ENCODE assay signal across 10 cellular contexts in the genomic region with DNA sequence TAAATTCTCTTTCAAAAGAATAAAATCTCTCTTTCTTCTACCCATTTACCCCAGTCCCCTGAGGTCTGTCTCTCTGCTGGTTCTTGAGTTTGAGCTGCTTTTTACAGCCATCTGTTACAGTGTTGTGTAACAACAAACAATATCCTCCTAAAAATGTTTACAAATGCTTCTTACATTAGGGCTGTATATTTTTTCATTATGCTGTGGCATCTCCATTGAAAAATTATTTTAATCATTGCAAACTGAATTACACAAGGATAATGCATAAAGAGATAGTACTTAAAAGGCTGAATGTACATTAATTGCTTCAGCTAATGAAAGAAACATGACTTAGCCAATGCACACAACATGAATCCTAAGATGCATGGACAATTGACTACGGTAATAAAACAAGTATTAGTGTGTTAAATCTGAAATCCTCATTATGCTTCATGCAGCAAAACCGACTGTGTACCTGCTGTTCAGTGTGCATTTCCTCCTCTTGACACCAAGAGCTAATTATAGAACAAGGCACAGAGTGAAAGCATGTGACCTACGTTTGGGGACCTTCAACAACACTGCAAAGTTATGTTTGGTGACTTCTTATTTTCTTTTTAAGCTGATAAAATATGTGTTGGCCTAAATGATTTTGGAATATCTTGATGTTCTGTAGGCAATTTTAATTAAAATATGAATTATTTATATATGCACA.
DNase-seq lines count a peak whose midpoint lies in the region; ATAC-seq and TF ChIP-seq lines count a peak whose summit lies in the region.
"Had no signal": no experiment of that assay in that cellular context is flagged by ENCODE, and none has a peak within 500 bp of the region (broad histone marks: within the 10 kb centered on the region; RNA-seq: fewer than 3 reads in every experiment).

No MANE protein-coding gene starts in this region.

- H4K20me1 ChIP-seq in OCI-LY1 (ENCODE audit: insufficient read depth, low read length) (no peaks in the 10 kb centered on the region), PC-3 (ENCODE audit: low read length) (no peaks in the 10 kb centered on the region)

- H3K27me3 Mint-ChIP-seq in CD14-positive monocyte (ENCODE audit: low read depth in 3 of 3), result no peaks in the 10 kb centered on the region

- no peaks in the 10 kb centered on the region for H3K9me3 Mint-ChIP-seq in CD14-positive monocyte
- H3K9me3 Mint-ChIP-seq: T-helper 1 cell treated with Interleukin-12 subunit alpha and Interleukin-12 subunit beta and Interleukin-4 antibody, amounts not matched to agents 30 μg/mL and 1 μg/mL, for 36 hours had no signal

- no peaks in the 10 kb centered on the region for H3K27me3 ChIP-seq in OCI-LY1 (ENCODE audit: insufficient read depth, low read length)
- H3K27me3 ChIP-seq in PC-3 (ENCODE audit: low read length), result no peaks in the 10 kb centered on the region

- H2AFZ ChIP-seq in OCI-LY1 (ENCODE audit: low read length), result peak overlapping the region; percentile 98
- H2AFZ ChIP-seq in PC-3 (ENCODE audit: low read length), result no peak overlapping the region

- H3K9me3 ChIP-seq in OCI-LY1 (ENCODE audit: low read length) (no peaks in the 10 kb centered on the region), PC-3 (ENCODE audit: low read length) (no peaks in the 10 kb centered on the region)

- intact Hi-C loops in PC-3 (cut with micrococcal nuclease), result no loop called here
- intact Hi-C loops in CD14-positive monocyte (cut with micrococcal nuclease), result no loop called here

- H3K4me2 ChIP-seq in OCI-LY1 (ENCODE audit: low read length) (peak overlapping the region; percentile 44), PC-3 (ENCODE audit: low read length) (no peak overlapping the region)

- H3K27ac ChIP-seq in OCI-LY1 (ENCODE audit: low read depth, low read length, poor library complexity, severe bottlenecking), result peak overlapping the region; percentile 14
- H3K27ac ChIP-seq in PC-3 (ENCODE audit: low read length), result no peak overlapping the region

- no peak for DNase-seq in 8988T
- DNase-seq in PC-3, result no peak
- DNase-seq in CD14-positive monocyte (ENCODE audit: low spot score), result no peak
- DNase-seq in NCI-H2081 treated with DMSO at 0.1 percent for 48 hours (lab: John Stamatoyannopoulos, UW), result no peak

- H3K27ac Mint-ChIP-seq in CD14-positive monocyte, result no peak overlapping the region
- H3K27ac Mint-ChIP-seq: stimulated activated effector memory CD8-positive, alpha-beta T cell treated with anti-CD3 and anti-CD28 coated beads, Interleukin-12 subunit alpha, Interleukin-12 subunit beta, amount 100 ng/mL, for 72 hours; T-helper 1 cell treated with Interleukin-12 subunit alpha and Interleukin-12 subunit beta and Interleukin-4 antibody, amounts not matched to agents 30 μg/mL and 1 μg/mL, for 36 hours had no signal

- H3K4me3 Mint-ChIP-seq in CD14-positive monocyte, result no peak overlapping the region
- H3K4me3 Mint-ChIP-seq: stimulated activated effector memory CD8-positive, alpha-beta T cell treated with anti-CD3 and anti-CD28 coated beads, Interleukin-12 subunit alpha, Interleukin-12 subunit beta, amount 100 ng/mL, for 72 hours; T-helper 1 cell treated with Interleukin-12 subunit alpha and Interleukin-12 subunit beta and Interleukin-4 antibody, amounts not matched to agents 30 μg/mL and 1 μg/mL, for 36 hours had no signal

- CTCF ChIA-PET in PC-3 (lab: Charles Lee), result no interaction called here

- H3K4me3 ChIP-seq in OCI-LY1 (ENCODE audit: low read depth, low read length, poor library complexity, severe bottlenecking) (peak overlapping the region; percentile 30), PC-3 (ENCODE audit: low read length) (no peak overlapping the region)

- ATAC-seq in GM18502 (IDR thresholded peaks at IDR 0.05; ENCODE audit: poor library complexity, unreplicated experiment) (peak; percentile 78), GM21381 (IDR thresholded peaks at IDR 0.05; ENCODE audit: unreplicated experiment) (peak; percentile 67), HG03108 (IDR thresholded peaks at IDR 0.05; ENCODE audit: unreplicated experiment) (peak; percentile 66), PC-3 (no peak)
- ATAC-seq: stimulated activated effector memory CD8-positive, alpha-beta T cell treated with anti-CD3 and anti-CD28 coated beads, Interleukin-12 subunit alpha, Interleukin-12 subunit beta, amount 100 ng/mL, for 72 hours had no signal

- 0 out of 2 replicates have a peak overlapping the region, but pooled peaks have one; percentile 10 for H3K9ac ChIP-seq in OCI-LY1 (ENCODE audit: low read length)
- no peak overlapping the region for H3K9ac ChIP-seq in PC-3 (ENCODE audit: low read length)

- no peaks in the 10 kb centered on the region for H3K4me1 Mint-ChIP-seq in CD14-positive monocyte
- H3K4me1 Mint-ChIP-seq: stimulated activated effector memory CD8-positive, alpha-beta T cell treated with anti-CD3 and anti-CD28 coated beads, Interleukin-12 subunit alpha, Interleukin-12 subunit beta, amount 100 ng/mL, for 72 hours had no signal

- H3K36me3 ChIP-seq in OCI-LY1 (ENCODE audit: insufficient read depth, low read length) (no peaks in the 10 kb centered on the region), PC-3 (ENCODE audit: low read depth, low read length) (no peaks in the 10 kb centered on the region)

- H3K36me3 Mint-ChIP-seq in CD14-positive monocyte, result no peaks in the 10 kb centered on the region
- H3K36me3 Mint-ChIP-seq: stimulated activated effector memory CD8-positive, alpha-beta T cell treated with anti-CD3 and anti-CD28 coated beads, Interleukin-12 subunit alpha, Interleukin-12 subunit beta, amount 100 ng/mL, for 72 hours had no signal

- H3F3A ChIP-seq in OCI-LY1 (ENCODE audit: insufficient read depth, low read length) (no peaks in the 10 kb centered on the region), PC-3 (ENCODE audit: low read length, unreplicated experiment) (no peaks in the 10 kb centered on the region)

- POLR2A ChIA-PET in PC-3 (lab: Charles Lee; ENCODE audit: unreplicated experiment), result no interaction called here

- H3K9me2 ChIP-seq in OCI-LY1 (ENCODE audit: low read depth, low read length) (no peaks in the 10 kb centered on the region), PC-3 (replicated peaks; ENCODE audit: low read length) (no peaks in the 10 kb centered on the region)

- H3K79me2 ChIP-seq in OCI-LY1 (ENCODE audit: insufficient read depth, low read length) (no peaks in the 10 kb centered on the region), PC-3 (ENCODE audit: low read length) (no peaks in the 10 kb centered on the region)

- no TSS peak for BruUV-seq in PC-3 (replicated peaks; lab: Mats Ljungman, UMichigan)

- TF ChIP-seq CTCF in OCI-LY1 (IDR thresholded peaks at IDR 0.05; ENCODE audit: low read length) (no peak), PC-3 (conservative IDR thresholded peaks at IDR 0.05; ENCODE audit: low read depth, low read length) (no peak), CD14-positive monocyte (IDR thresholded peaks at IDR 0.05) (no peak)

- H3K4me1 ChIP-seq in OCI-LY1 (ENCODE audit: insufficient read depth, low read length, severe bottlenecking), result peaks cover 31% of the 10 kb centered on the region
- no peaks in the 10 kb centered on the region for H3K4me1 ChIP-seq in PC-3 (ENCODE audit: insufficient read depth, low read length)
